9 cellular contexts compared by ENCODE assay signal in genomic region chr21:15132781-15133180, GRCh38.
"Had no signal": no experiment of that assay in that cellular context is flagged by ENCODE, and none has a peak within 500 bp of the region (broad histone marks: within the 10 kb centered on the region; RNA-seq: fewer than 3 reads in every experiment).

No MANE protein-coding gene starts in this region.

- H3K4me1 ChIP-seq: HAP-1 had no signal

- H3K36me3 ChIP-seq: HAP-1 had no signal

- DNase-seq: GM23248, GOT3, H7, H9, HCEC 1CT, HFFc6 had no signal

- H3K4me3 ChIP-seq: GM23248, GM23338, HAP-1 had no signal

- ATAC-seq: GM23338, HCT116 had no signal

- H3K27ac Mint-ChIP-seq: GM23338, H9, HFFc6 had no signal

- H2AFZ ChIP-seq: GM23248, GM23338 had no signal

- H3K27ac ChIP-seq: GM23248 had no signal

- H3K9me3 ChIP-seq: HAP-1 had no signal

- H3K4me3 Mint-ChIP-seq: GM23338, H9, HFFc6 had no signal

- H3K9me3 Mint-ChIP-seq: GM23338, H9, HFFc6 had no signal

- H3K4me2 ChIP-seq: GM23338 had no signal

- H3K9ac ChIP-seq: GM23248 had no signal
